ENCODE assay signal across 15 cellular contexts in the genomic region with DNA sequence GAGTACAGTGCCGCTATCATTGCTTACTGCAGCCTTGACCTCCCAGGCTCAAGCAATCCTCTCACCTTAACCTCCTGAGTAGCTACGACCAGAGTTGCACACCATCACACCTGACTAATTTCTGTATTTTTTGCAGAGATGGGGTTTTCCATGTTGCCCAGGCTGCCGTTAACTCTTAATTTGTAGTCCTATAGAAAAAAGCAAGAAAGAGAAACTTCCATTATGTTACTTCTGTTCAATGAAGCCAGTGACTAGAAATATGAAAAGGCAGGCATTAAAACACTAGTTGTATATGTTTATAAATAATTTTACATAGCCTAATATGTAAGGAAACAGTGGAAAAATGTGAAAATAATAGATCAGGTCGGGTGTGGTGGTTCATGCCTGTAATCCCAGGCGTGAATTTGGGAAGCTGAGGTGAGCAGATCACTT. TPM values are rescaled to one million over a fixed set of nuclear protein-coding genes. Genes with fewer than 3 reads are reported as not detected.
A peak's percentile ranks its signal among the peaks of the same experiment; 100 is the strongest.
DNase-seq lines count a peak whose midpoint lies in the region; ATAC-seq and TF ChIP-seq lines count a peak whose summit lies in the region.
"Had no signal": no experiment of that assay in that cellular context is flagged by ENCODE, and none has a peak within 500 bp of the region (broad histone marks: within the 10 kb centered on the region; RNA-seq: fewer than 3 reads in every experiment).

No MANE protein-coding gene starts in this region.

- TF ChIP-seq CTCF in natural killer cell (IDR thresholded peaks at IDR 0.05) (no peak), upper lobe of right lung (IDR thresholded peaks at IDR 0.05) (no peak)

- DNase-seq in natural killer cell treated with Interleukin-12 subunit alpha and Interleukin-12 subunit beta and Interleukin-15 and Interleukin-18, amount 100 ng/mL, for 72 hours (ENCODE audit: low spot score) = no peak
- DNase-seq in natural killer cell (no peak), T-cell (no peak), upper lobe of right lung (no peak), 8988T (no peak)
- DNase-seq in stimulated activated effector memory CD8-positive, alpha-beta T cell treated with anti-CD3 and anti-CD28 coated beads, Interleukin-12 subunit alpha, Interleukin-12 subunit beta, amount 100 ng/mL, for 72 hours (ENCODE audit: low spot score in 2 of 2) = peak in 1 of 2 donors; percentile 55
- DNase-seq: activated CD4-positive, alpha-beta T cell treated with anti-CD3 and anti-CD28 coated beads for 4 hours; activated effector memory CD4-positive, alpha-beta T cell treated with anti-CD3 and anti-CD28 coated beads, Interleukin-2, amount 50 U/mL, for 16 hours; COR-L47; Karpas-422 had no signal

- H3K4me1 Mint-ChIP-seq in natural killer cell treated with Interleukin-12 subunit alpha and Interleukin-12 subunit beta and Interleukin-15 and Interleukin-18, amount 100 ng/mL, for 72 hours (ENCODE audit: low read depth in 2 of 2) = peaks cover 8 to 25% of the 10 kb centered on the region in 2 donors
- H3K4me1 Mint-ChIP-seq in natural killer cell (peaks cover 0 to 7% of the 10 kb centered on the region in 2 donors), T-cell (peaks cover 0 to 4% (median 0%) of the 10 kb centered on the region in 3 donors)
- peaks cover 18% of the 10 kb centered on the region for H3K4me1 Mint-ChIP-seq in stimulated activated effector memory CD8-positive, alpha-beta T cell treated with anti-CD3 and anti-CD28 coated beads, Interleukin-12 subunit alpha, Interleukin-12 subunit beta, amount 100 ng/mL, for 72 hours

- no peaks in the 10 kb centered on the region for H3K27me3 Mint-ChIP-seq in natural killer cell treated with Interleukin-12 subunit alpha and Interleukin-12 subunit beta and Interleukin-15 and Interleukin-18, amount 100 ng/mL, for 72 hours
- H3K27me3 Mint-ChIP-seq in natural killer cell (ENCODE audit: low read depth in 2 of 2) (no peaks in the 10 kb centered on the region), T-cell (no peaks in the 10 kb centered on the region)

- peaks cover 10% of the 10 kb centered on the region for H3K36me3 Mint-ChIP-seq in natural killer cell treated with Interleukin-12 subunit alpha and Interleukin-12 subunit beta and Interleukin-15 and Interleukin-18, amount 100 ng/mL, for 72 hours
- H3K36me3 Mint-ChIP-seq in natural killer cell = peaks cover 7% of the 10 kb centered on the region
- peaks cover 93% of the 10 kb centered on the region for H3K36me3 Mint-ChIP-seq in stimulated activated effector memory CD8-positive, alpha-beta T cell treated with anti-CD3 and anti-CD28 coated beads, Interleukin-12 subunit alpha, Interleukin-12 subunit beta, amount 100 ng/mL, for 72 hours
- peaks cover 28% of the 10 kb centered on the region for H3K36me3 Mint-ChIP-seq in T-cell

- no peak overlapping the region for H3K27ac ChIP-seq in upper lobe of right lung

- no peaks in the 10 kb centered on the region for H3K9me3 Mint-ChIP-seq in natural killer cell treated with Interleukin-12 subunit alpha and Interleukin-12 subunit beta and Interleukin-15 and Interleukin-18, amount 100 ng/mL, for 72 hours
- no peaks in the 10 kb centered on the region for H3K9me3 Mint-ChIP-seq in natural killer cell
- no peaks in the 10 kb centered on the region for H3K9me3 Mint-ChIP-seq in stimulated activated effector memory CD8-positive, alpha-beta T cell treated with anti-CD3 and anti-CD28 coated beads, Interleukin-12 subunit alpha, Interleukin-12 subunit beta, amount 100 ng/mL, for 72 hours
- no peaks in the 10 kb centered on the region for H3K9me3 Mint-ChIP-seq in T-cell

- peaks cover 23% of the 10 kb centered on the region for H3K36me3 ChIP-seq in upper lobe of right lung

- CTCF ChIA-PET in T-cell (lab: Charles Lee) = no interaction called here

- intact Hi-C loops in natural killer cell (cut with micrococcal nuclease) (no loop called here), upper lobe of right lung (cut with DNase I) (no loop called here)

- no peaks in the 10 kb centered on the region for H3K9me3 ChIP-seq in upper lobe of right lung

- H3K27ac Mint-ChIP-seq in natural killer cell treated with Interleukin-12 subunit alpha and Interleukin-12 subunit beta and Interleukin-15 and Interleukin-18, amount 100 ng/mL, for 72 hours = peak overlapping the region; percentile 74
- no peak overlapping the region for H3K27ac Mint-ChIP-seq in natural killer cell
- peak overlapping the region; percentile 71 for H3K27ac Mint-ChIP-seq in stimulated activated effector memory CD8-positive, alpha-beta T cell treated with anti-CD3 and anti-CD28 coated beads, Interleukin-12 subunit alpha, Interleukin-12 subunit beta, amount 100 ng/mL, for 72 hours
- no peak overlapping the region for H3K27ac Mint-ChIP-seq in T-cell

- peak in 1 of 2 donors; percentile 81 for ATAC-seq in natural killer cell treated with Interleukin-12 subunit alpha and Interleukin-12 subunit beta and Interleukin-15 and Interleukin-18, amount 100 ng/mL, for 72 hours
- ATAC-seq in natural killer cell (no peak), GM19463 (IDR thresholded peaks at IDR 0.05; ENCODE audit: unreplicated experiment) (peak; percentile 62), HG03378 (IDR thresholded peaks at IDR 0.05; ENCODE audit: unreplicated experiment) (peak; percentile 66), T-cell (replicated peaks in 1 of 4) (no peak), upper lobe of right lung (no peak)
- peak; percentile 88 for ATAC-seq in stimulated activated effector memory CD8-positive, alpha-beta T cell treated with anti-CD3 and anti-CD28 coated beads, Interleukin-12 subunit alpha, Interleukin-12 subunit beta, amount 100 ng/mL, for 72 hours
- ATAC-seq: HCT116, Right ventricle myocardium inferior had no signal

- H3K4me3 ChIP-seq in upper lobe of right lung = no peak overlapping the region
- H3K4me3 ChIP-seq: smooth muscle cell had no signal

- no peaks in the 10 kb centered on the region for H3K27me3 ChIP-seq in upper lobe of right lung

- H3K4me3 Mint-ChIP-seq in natural killer cell treated with Interleukin-12 subunit alpha and Interleukin-12 subunit beta and Interleukin-15 and Interleukin-18, amount 100 ng/mL, for 72 hours = peak overlapping the region; percentile 44
- H3K4me3 Mint-ChIP-seq in natural killer cell (no peak overlapping the region), T-cell (no peak overlapping the region)
- H3K4me3 Mint-ChIP-seq in stimulated activated effector memory CD8-positive, alpha-beta T cell treated with anti-CD3 and anti-CD28 coated beads, Interleukin-12 subunit alpha, Interleukin-12 subunit beta, amount 100 ng/mL, for 72 hours = peak overlapping the region; percentile 47

- no peaks in the 10 kb centered on the region for H3K4me1 ChIP-seq in upper lobe of right lung

- POLR2A ChIA-PET in T-cell (lab: Charles Lee) = no interaction called here

RNA-seq across cellular contexts. Expression of a gene that starts 9.7 kb away (rescaled TPM):
- total RNA-seq in natural killer cell treated with Interleukin-12 subunit alpha and Interleukin-12 subunit beta and Interleukin-15 and Interleukin-18, amount 100 ng/mL, for 72 hours = 10 to 100 TPM; 57.8 to 65.3 TPM
- total RNA-seq in natural killer cell (10 to 100 TPM; 13.4 to 18.9 (median 17.1) TPM), T-cell (10 to 100 TPM; 10.9 to 28.4 (median 18.1) TPM), upper lobe of right lung (15.3 TPM)

RNA-seq across cellular contexts. Expression of a gene that starts 10.2 kb away (rescaled TPM):
- total RNA-seq in natural killer cell treated with Interleukin-12 subunit alpha and Interleukin-12 subunit beta and Interleukin-15 and Interleukin-18, amount 100 ng/mL, for 72 hours = under 1 TPM; 0.12 to 0.22 TPM
- total RNA-seq in natural killer cell (1 to 10 TPM in 1 of 3 donors, under 1 TPM in 2; 0.29 to 1.1 (median 0.89) TPM), T-cell (1 to 10 TPM in 1 of 5 donors, under 1 TPM in 4; 0.59 to 1.2 (median 0.73) TPM), upper lobe of right lung (1.3 TPM)

RNA-seq across cellular contexts. Expression of a gene that starts 53.6 kb away (rescaled TPM):
- total RNA-seq in natural killer cell treated with Interleukin-12 subunit alpha and Interleukin-12 subunit beta and Interleukin-15 and Interleukin-18, amount 100 ng/mL, for 72 hours = not detected
- total RNA-seq in natural killer cell (not detected), T-cell (under 1 TPM in 1 of 5 donors, not detected in 4; 0.03 TPM), upper lobe of right lung (not detected)

Comparison
In these comparisons a context has a peak if more than half of its experiments do, and no peak if none do; other contexts are left out.
1. H3K27ac Mint-ChIP-seq: peak in natural killer cell treated with Interleukin-12 subunit alpha and Interleukin-12 subunit beta and Interleukin-15 and Interleukin-18, amount 100 ng/mL, for 72 hours (2 of 2) and stimulated activated effector memory CD8-positive, alpha-beta T cell treated with anti-CD3 and anti-CD28 coated beads, Interleukin-12 subunit alpha, Interleukin-12 subunit beta, amount 100 ng/mL, for 72 hours (single experiment); none in natural killer cell (0 of 2) and T-cell (0 of 2).
2. H3K4me3 Mint-ChIP-seq: peak in natural killer cell treated with Interleukin-12 subunit alpha and Interleukin-12 subunit beta and Interleukin-15 and Interleukin-18, amount 100 ng/mL, for 72 hours (single experiment) and stimulated activated effector memory CD8-positive, alpha-beta T cell treated with anti-CD3 and anti-CD28 coated beads, Interleukin-12 subunit alpha, Interleukin-12 subunit beta, amount 100 ng/mL, for 72 hours (single experiment); none in natural killer cell (single experiment) and T-cell (0 of 3).
3. ATAC-seq: peak in GM19463 (single experiment), HG03378 (single experiment) and stimulated activated effector memory CD8-positive, alpha-beta T cell treated with anti-CD3 and anti-CD28 coated beads, Interleukin-12 subunit alpha, Interleukin-12 subunit beta, amount 100 ng/mL, for 72 hours (single experiment); none in natural killer cell (0 of 3), T-cell (0 of 4) and upper lobe of right lung (single experiment).